11 cellular contexts compared by ENCODE assay signal in genomic region chr3:45870099-45870498, GRCh38. TPM values are rescaled to one million over a fixed set of nuclear protein-coding genes. Genes with fewer than 3 reads are reported as not detected.
DNase-seq lines count a peak whose midpoint lies in the region; ATAC-seq, FAIRE-seq and TF ChIP-seq lines count a peak whose summit lies in the region.
"Had no signal": no experiment of that assay in that cellular context is flagged by ENCODE, and none has a peak within 500 bp of the region (broad histone marks: within the 10 kb centered on the region; RNA-seq: fewer than 3 reads in every experiment).

No MANE protein-coding gene starts in this region.

- ATAC-seq in T-cell (replicated peaks in 1 of 4) (peak; percentile 92 to 95 (median 95)), naive B cell (ENCODE audit: low read depth in 2 of 2) (peak; percentile 96 to 99)

- POLR2A ChIA-PET in T-cell (lab: Charles Lee) = no interaction called here

- H3K36me3 Mint-ChIP-seq in T-cell = no peaks in the 10 kb centered on the region
- H3K36me3 Mint-ChIP-seq in activated T-cell treated with anti-CD3 and anti-CD28 coated beads, Interleukin-2, amount 50 U/mL, for 24 hours (ENCODE audit: low read depth) = no peaks in the 10 kb centered on the region
- peaks cover 4 to 8% of the 10 kb centered on the region in 2 donors for H3K36me3 Mint-ChIP-seq in naive B cell

- intact Hi-C loops in ovary (cut with DNase I) (no loop called here), adrenal gland (cut with DNase I) (no loop called here)

- no peak for FAIRE-seq in urothelium cell line (lab: Jason Lieb, UNC)

- H3K27ac ChIP-seq in ovary = no peak overlapping the region
- H3K27ac ChIP-seq in adrenal gland = no peak overlapping the region

- H3K27me3 Mint-ChIP-seq in T-cell (peaks cover 3 to 8% of the 10 kb centered on the region in 2 donors), naive B cell (no peaks in the 10 kb centered on the region)
- H3K27me3 Mint-ChIP-seq in activated T-cell treated with anti-CD3 and anti-CD28 coated beads, Interleukin-2, amount 50 U/mL, for 24 hours = peaks cover 77% of the 10 kb centered on the region

- H3K9me3 ChIP-seq in ovary (no peaks in the 10 kb centered on the region), adrenal gland (replicated peaks in 1 of 3) (no peaks in the 10 kb centered on the region)

- H3K4me1 ChIP-seq in ovary (ENCODE audit: insufficient read depth) = no peaks in the 10 kb centered on the region
- H3K4me1 ChIP-seq in adrenal gland (replicated peaks in 1 of 2) = no peaks in the 10 kb centered on the region

- peak overlapping the region in 1 of 3 donors; percentile 68 for H3K4me3 Mint-ChIP-seq in T-cell
- no peak overlapping the region for H3K4me3 Mint-ChIP-seq in activated T-cell treated with anti-CD3 and anti-CD28 coated beads, Interleukin-2, amount 50 U/mL, for 24 hours
- peak overlapping the region in 5 of 8 donors; percentile 1 to 77 (median 44) for H3K4me3 Mint-ChIP-seq in naive B cell
- H3K4me3 Mint-ChIP-seq: neural crest cell had no signal

- no peak for TF ChIP-seq POLR2A in ovary (IDR thresholded peaks at IDR 0.05)
- TF ChIP-seq POLR2A in adrenal gland (IDR thresholded peaks at IDR 0.05) = no peak

- peak overlapping the region; percentile 36 to 37 for H3K27ac Mint-ChIP-seq in T-cell
- no peak overlapping the region for H3K27ac Mint-ChIP-seq in activated T-cell treated with anti-CD3 and anti-CD28 coated beads, Interleukin-2, amount 50 U/mL, for 24 hours
- H3K27ac Mint-ChIP-seq in naive B cell = peak overlapping the region in 2 of 6 donors; percentile 5 to 90

- DNase-seq in T-cell = peak; percentile 34 to 88 (median 72)
- peak; percentile 55 for DNase-seq in activated T-cell treated with anti-CD3 and anti-CD28 coated beads, Interleukin-2, amount 50 U/mL, for 24 hours
- peak; percentile 55 for DNase-seq in naive B cell
- peak; percentile 18 to 45 for DNase-seq in stimulated activated CD8-positive, alpha-beta memory T cell treated with anti-CD3 and anti-CD28 coated beads, Interleukin-7, amount 100 ng/mL, for 48 hours (ENCODE audit: extremely low read depth in 1 of 2, low read depth in 1 of 2)
- no peak for DNase-seq in urothelium cell line (ENCODE audit: low spot score)
- DNase-seq in ovary = no peak
- no peak for DNase-seq in RKO (ENCODE audit: low spot score)
- no peak for DNase-seq in adrenal gland
- DNase-seq: DMS 273 treated with DMSO at 0.1 percent for 48 hours, MV-4-11 had no signal

- CTCF ChIA-PET in T-cell (lab: Charles Lee) = no interaction called here

- no peak overlapping the region for H3K4me3 ChIP-seq in ovary
- H3K4me3 ChIP-seq in adrenal gland = no peak overlapping the region

- H3K9me3 Mint-ChIP-seq in T-cell = peaks cover 2 to 5% (median 5%) of the 10 kb centered on the region in 3 donors
- no peaks in the 10 kb centered on the region for H3K9me3 Mint-ChIP-seq in activated T-cell treated with anti-CD3 and anti-CD28 coated beads, Interleukin-2, amount 50 U/mL, for 24 hours
- H3K9me3 Mint-ChIP-seq in naive B cell = peaks cover 0 to 7% (median 4%) of the 10 kb centered on the region in 7 donors
- H3K9me3 Mint-ChIP-seq: neural crest cell had no signal

- no peak for TF ChIP-seq EP300 in ovary (IDR thresholded peaks at IDR 0.05)

- TF ChIP-seq CTCF in ovary (IDR thresholded peaks at IDR 0.05) (no peak), adrenal gland (IDR thresholded peaks at IDR 0.05) (no peak)

- H3K36me3 ChIP-seq in ovary = no peaks in the 10 kb centered on the region
- H3K36me3 ChIP-seq in adrenal gland (replicated peaks in 1 of 2) = no peaks in the 10 kb centered on the region

- H3K4me1 Mint-ChIP-seq in T-cell (peaks cover 56 to 68% (median 56%) of the 10 kb centered on the region in 3 donors), naive B cell (peaks cover 20 to 39% (median 37%) of the 10 kb centered on the region in 3 donors)
- H3K4me1 Mint-ChIP-seq in activated T-cell treated with anti-CD3 and anti-CD28 coated beads, Interleukin-2, amount 50 U/mL, for 24 hours (ENCODE audit: low read depth) = peaks cover 46% of the 10 kb centered on the region
- H3K4me1 Mint-ChIP-seq: neural crest cell had no signal

- WGBS in ovary, 3 donors = 83 to 88% (median 83%) methylated on average over 4 of the region's 4 CpGs
- 68 to 74% (median 69%) methylated on average over 4 of the region's 4 CpGs for WGBS in adrenal gland, 4 donors

- no peaks in the 10 kb centered on the region for H3K27me3 ChIP-seq in ovary
- no peaks in the 10 kb centered on the region for H3K27me3 ChIP-seq in adrenal gland

RNA-seq across cellular contexts. Expression of gene CCR9, which starts 16.2 kb away (rescaled TPM):
- total RNA-seq in T-cell (10 to 100 TPM in 1 of 5 donors, 1 to 10 TPM in 4; 2.1 to 10.0 (median 4.2) TPM), ovary (under 1 TPM in 3 of 7 donors, not detected in 4; 0.08 to 0.24 (median 0.10) TPM), adrenal gland (under 1 TPM in 1 of 8 donors, not detected in 7; 0.57 TPM)
- polyA plus RNA-seq in naive B cell (ENCODE audit: low read depth in 6 of 6) (1 to 10 TPM in 5 of 6 donors, under 1 TPM in 1; 0.77 to 4.5 (median 1.8) TPM), ovary (under 1 TPM in 1 of 2 donors, not detected in 1; 0.05 TPM), adrenal gland (not detected)
- total RNA-seq: neural crest cell had no signal

RNA-seq across cellular contexts. Expression of gene LZTFL1, which starts 28.2 kb away (rescaled TPM):
- total RNA-seq in T-cell (10 to 100 TPM in 3 of 5 donors, 1 to 10 TPM in 2; 8.5 to 12.0 (median 11.1) TPM), ovary (10 to 100 TPM; 12.4 to 30.6 (median 17.3) TPM), adrenal gland (10 to 100 TPM; 11.5 to 36.3 (median 20.2) TPM)
- polyA plus RNA-seq in naive B cell (ENCODE audit: low read depth in 6 of 6) (10 to 100 TPM in 5 of 6 donors, 1 to 10 TPM in 1; 3.9 to 15.7 (median 13.9) TPM), ovary (10 to 100 TPM; 12.3 to 22.1 TPM), adrenal gland (10 to 100 TPM in 1 of 3 donors, 1 to 10 TPM in 2; 3.9 to 27.7 (median 4.2) TPM)

Comparison
In these comparisons a context has a peak if more than half of its experiments do, and no peak if none do; other contexts are left out.
1. DNase-seq: peak in T-cell (34 of 34), activated T-cell treated with anti-CD3 and anti-CD28 coated beads, Interleukin-2, amount 50 U/mL, for 24 hours (single experiment), naive B cell (single experiment) and stimulated activated CD8-positive, alpha-beta memory T cell treated with anti-CD3 and anti-CD28 coated beads, Interleukin-7, amount 100 ng/mL, for 48 hours (2 of 2); none in urothelium cell line (single experiment), ovary (0 of 5), RKO (single experiment) and adrenal gland (0 of 7).